In genomic region chr3:15113468-15113867, GRCh38 we compare ENCODE assay signal across 27 cellular contexts. TPM values are rescaled to one million over a fixed set of nuclear protein-coding genes. Genes with fewer than 3 reads are reported as not detected.
DNase-seq lines count a peak whose midpoint lies in the region; ATAC-seq, FAIRE-seq and TF ChIP-seq lines count a peak whose summit lies in the region.
"Had no signal": no experiment of that assay in that cellular context is flagged by ENCODE, and none has a peak within 500 bp of the region (broad histone marks: within the 10 kb centered on the region; RNA-seq: fewer than 3 reads in every experiment).

No MANE protein-coding gene starts in this region.

- no peak for TF ChIP-seq CTCF in K562 (IDR thresholded peaks at IDR 0.05 in 2 of 3, conservative IDR thresholded peaks at IDR 0.05 in 1 of 3; ENCODE audit: insufficient read depth in 2 of 3, low read depth in 1 of 3, low read length in 3 of 3)

- 7% methylated on average over 6 of the region's 6 CpGs for WGBS in K562 (ENCODE audit: insufficient coverage, low coverage, missing lambda C conversion rate)

- CTCF ChIA-PET in K562 (lab: Yijun Ruan, JAX; ENCODE audit: low intra/inter-chr PET ratio), result no interaction called here
- CTCF ChIA-PET in activated CD4-positive, alpha-beta memory T cell treated with anti-CD3 and anti-CD28 coated beads for 36 hours (lab: Charles Lee), result no interaction called here

- TF ChIP-seq POLR2A in K562 (conservative IDR thresholded peaks at IDR 0.05), result no peak

- intact Hi-C loops in K562 (cut with micrococcal nuclease), result no loop called here
- intact Hi-C loops in activated CD4-positive, alpha-beta memory T cell treated with anti-CD3 and anti-CD28 coated beads for 36 hours (cut with micrococcal nuclease), result loop anchor here (10.0 kb wide), 1 partner anchor 291 kb away; no protein-coding TSS in a partner anchor

- H3K4me3 ChIP-seq in K562, result no peak overlapping the region
- H3K4me3 ChIP-seq: Peyer's patch, psoas muscle, suprapubic skin had no signal

- no peaks in the 10 kb centered on the region for H3K9me3 Mint-ChIP-seq in activated CD4-positive, alpha-beta memory T cell treated with anti-CD3 and anti-CD28 coated beads for 36 hours
- H3K9me3 Mint-ChIP-seq: IgD-negative memory B cell, mesothelial cell of epicardium, T-cell had no signal

- H3K4me3 Mint-ChIP-seq in activated CD4-positive, alpha-beta memory T cell treated with anti-CD3 and anti-CD28 coated beads for 36 hours, result no peak overlapping the region
- H3K4me3 Mint-ChIP-seq: IgD-negative memory B cell; mesothelial cell of epicardium; naive thymus-derived CD4-positive, alpha-beta T cell; T-cell had no signal

- no peaks in the 10 kb centered on the region for H3K9me1 ChIP-seq in K562 (ENCODE audit: control insufficient read depth, insufficient read depth, low read length)

- H3K27ac ChIP-seq in K562 (ENCODE audit: extremely low read depth, low read depth, low read length), result no peak overlapping the region
- H3K27ac ChIP-seq: Peyer's patch, psoas muscle, suprapubic skin had no signal

- FAIRE-seq in K562 (lab: Jason Lieb, UNC), result no peak
- FAIRE-seq: D721Med, keratinocyte had no signal

- no TSS peak for BruUV-seq in K562 (replicated peaks; lab: Mats Ljungman, UMichigan)

- no peaks in the 10 kb centered on the region for H3K9me3 ChIP-seq in K562 (replicated peaks; ENCODE audit: control insufficient read depth, insufficient read depth, low read depth, low read length)
- H3K9me3 ChIP-seq: Peyer's patch, psoas muscle, suprapubic skin had no signal

- no peak for TF ChIP-seq RAD21 in K562 (CRISPR knock-in tag; conservative IDR thresholded peaks at IDR 0.05 in 1 of 2, IDR thresholded peaks at IDR 0.05 in 1 of 2)

- no peak overlapping the region for H3K4me2 ChIP-seq in K562 (ENCODE audit: insufficient read depth, low read length)

- no peak for TF ChIP-seq EP300 in K562 (IDR thresholded peaks at IDR 0.05; ENCODE audit: low read length)

- no peak overlapping the region for H3K9ac ChIP-seq in K562 (ENCODE audit: insufficient read depth in 1 of 2, low read depth in 2 of 2, low read length in 2 of 2)

- no peaks in the 10 kb centered on the region for H3K36me3 Mint-ChIP-seq in activated CD4-positive, alpha-beta memory T cell treated with anti-CD3 and anti-CD28 coated beads for 36 hours
- H3K36me3 Mint-ChIP-seq: mesothelial cell of epicardium; naive thymus-derived CD4-positive, alpha-beta T cell; T-cell had no signal

- ATAC-seq in K562 (no peak), HG02981 (IDR thresholded peaks at IDR 0.05; ENCODE audit: unreplicated experiment) (no peak)
- ATAC-seq: naive thymus-derived CD4-positive, alpha-beta T cell; psoas muscle; T-cell had no signal

- DNase-seq in DMS153 treated with DMSO at 0.1 percent for 48 hours (lab: John Stamatoyannopoulos, UW; ENCODE audit: unreplicated experiment) (peak; percentile 24), NCI-H1092 treated with DMSO at 0.1 percent for 48 hours (lab: John Stamatoyannopoulos, UW) (peak; percentile 38), NCI-H510A treated with DMSO at 0.1 percent for 48 hours (lab: John Stamatoyannopoulos, UW) (peak; percentile 79), K562 (ENCODE audit: extremely low read depth in 1 of 4, low spot score in 3 of 4) (no peak), iPS-NIHi11 (ENCODE audit: low spot score) (no peak)
- no peak for DNase-seq in activated CD4-positive, alpha-beta memory T cell treated with anti-CD3 and anti-CD28 coated beads for 36 hours
- DNase-seq: activated CD4-positive, alpha-beta T cell treated with anti-CD3 and anti-CD28 coated beads, Interleukin-2, amount 50 U/mL, for 4 hours; activated CD8-positive, alpha-beta memory T cell treated with anti-CD3 and anti-CD28 coated beads, Interleukin-2, amount 50 U/mL, for 4 hours; activated naive CD4-positive, alpha-beta T cell treated with anti-CD3 and anti-CD28 coated beads, Interleukin-2, amount 50 U/mL, for 16 hours; amniotic stem cell; glutamatergic neuron; H7; naive thymus-derived CD4-positive, alpha-beta T cell; NCI-H1048; NCI-H2227 treated with DMSO at 0.1 percent for 48 hours; occipital lobe; Peyer's patch; psoas muscle; stimulated activated CD4-positive, alpha-beta T cell treated with anti-CD3 and anti-CD28 coated beads, Interleukin-4, amount 100 ng/mL, for 4 hours; stimulated activated naive CD4-positive, alpha-beta T cell; T-cell had no signal

- H3K27ac Mint-ChIP-seq in activated CD4-positive, alpha-beta memory T cell treated with anti-CD3 and anti-CD28 coated beads for 36 hours, result no peak overlapping the region
- H3K27ac Mint-ChIP-seq: IgD-negative memory B cell; mesothelial cell of epicardium; naive thymus-derived CD4-positive, alpha-beta T cell; T-cell had no signal

- H3K79me2 ChIP-seq in K562 (ENCODE audit: control insufficient read depth, insufficient read depth, low read length), result no peaks in the 10 kb centered on the region

- H2AFZ ChIP-seq in K562 (ENCODE audit: low read depth, low read length), result peak overlapping the region; percentile 25; the same call in 1 of the 2 replicates

- H3K4me1 Mint-ChIP-seq in activated CD4-positive, alpha-beta memory T cell treated with anti-CD3 and anti-CD28 coated beads for 36 hours (ENCODE audit: low read depth), result peaks cover under 1% of the 10 kb centered on the region
- H3K4me1 Mint-ChIP-seq: mesothelial cell of epicardium had no signal

- H4K20me1 ChIP-seq in K562 (replicated peaks; ENCODE audit: control insufficient read depth, insufficient read depth, low read length), result no peaks in the 10 kb centered on the region

- in situ Hi-C loops in K562 (cut with MboI), result loop anchor here (5.0 to 10.0 kb wide), 2 partner anchors 89 to 271 kb away; no protein-coding TSS in a partner anchor

- H3K27me3 Mint-ChIP-seq in activated CD4-positive, alpha-beta memory T cell treated with anti-CD3 and anti-CD28 coated beads for 36 hours, result no peaks in the 10 kb centered on the region
- H3K27me3 Mint-ChIP-seq: T-cell had no signal

- POLR2A ChIA-PET in K562 (lab: Yijun Ruan, JAX), result interaction anchor here (0.6 to 1.0 kb wide), 4 partner anchors 14 to 115 kb away, joined by 3 to 4 read pairs (median 4); no protein-coding TSS in a partner anchor
- POLR2A ChIA-PET in activated CD4-positive, alpha-beta memory T cell treated with anti-CD3 and anti-CD28 coated beads for 36 hours (lab: Charles Lee), result no interaction called here

- peaks cover 0 to 4% of the 10 kb centered on the region in 2 experiments; a peak in 2 of 5 replicates for H3K27me3 ChIP-seq in K562 (ENCODE audit: control insufficient read depth in 2 of 2, insufficient read depth in 2 of 2, low read length in 2 of 2)
- H3K27me3 ChIP-seq: Peyer's patch had no signal

- peaks cover 1 to 2% of the 10 kb centered on the region in 2 experiments; a peak in 3 of 5 replicates for H3K4me1 ChIP-seq in K562 (replicated peaks in 1 of 2; ENCODE audit: control insufficient read depth in 2 of 2, insufficient read depth in 2 of 2, low read length in 2 of 2)
- H3K4me1 ChIP-seq: Peyer's patch, psoas muscle, suprapubic skin had no signal

- no peaks in the 10 kb centered on the region for H3K36me3 ChIP-seq in K562 (ENCODE audit: control insufficient read depth, insufficient read depth, low read length)
- H3K36me3 ChIP-seq: Peyer's patch, suprapubic skin had no signal

TF ChIP-seq in K562, 482 proteins besides CTCF, POLR2A, EP300 and RAD21:
- no peak for TF ChIP-seq CBX2 (IDR thresholded peaks at IDR 0.05; ENCODE audit: insufficient read depth, low read length, poor library complexity, severe bottlenecking)

RNA-seq across cellular contexts. Expression of gene RBSN, which starts 14.5 kb away (rescaled TPM):
- 60.6 and 86.6 TPM in 2 replicates for total RNA-seq in K562 (2011; cell fraction: chromatin; rRNA removed; ENCODE audit: low replicate concordance)
- 27.2 and 28.7 TPM in 2 replicates for total RNA-seq in K562 (2011; cell fraction: nucleolus; rRNA removed)
- total RNA-seq in K562 (2011; cell fraction: nucleoplasm; rRNA removed), result 44.5 and 45.6 TPM in 2 replicates
- total RNA-seq in K562 (2014; rRNA removed) (14.1 and 21.1 TPM in 2 replicates), K562 (2014; rRNA removed; fragmentation: Illumina TruSeq; extraction: Trizol) (18.3 and 20.8 TPM in 2 replicates), K562 (2015; rRNA removed; fragmentation: Illumina TruSeq; extraction: Trizol) (17.5 and 19.0 TPM in 2 replicates), K562 (2021) (18.7 and 19.6 TPM in 2 replicates)
- polyA plus RNA-seq in K562 (2011; rRNA removed) (15.7 and 16.8 TPM in 2 replicates), K562 (2014; fragmentation: Illumina TruSeq; extraction: Trizol) (13.9 and 15.0 TPM in 2 replicates), K562 (2014; fragmentation: Nextera tagmentation; extraction: Ambion mirVana) (1 to 10 TPM; 2.9 to 4.2 TPM), K562 (2014; rRNA removed) (12.1 and 12.8 TPM in 2 replicates)
- polyA plus RNA-seq in K562 (2011; cell fraction: cytosol; rRNA removed), result 8.2 and 10.9 TPM in 2 replicates
- 18.9 and 27.5 TPM in 2 replicates for polyA plus RNA-seq in K562 (2011; cell fraction: nucleus; rRNA removed)
- 11.2 and 15.3 TPM in 2 replicates for polyA plus RNA-seq in K562 (2012)
- 28.4 and 33.3 TPM in 2 replicates for polyA minus RNA-seq in K562 (2011; rRNA and poly(A)+ RNA removed)
- polyA minus RNA-seq in K562 (2011; cell fraction: cytosol; rRNA and poly(A)+ RNA removed), result 13.7 and 14.6 TPM in 2 replicates
- polyA minus RNA-seq in K562 (2011; cell fraction: nucleus; rRNA and poly(A)+ RNA removed), result 11.4 and 19.7 TPM in 2 replicates
- total RNA-seq in activated CD4-positive, alpha-beta memory T cell treated with anti-CD3 and anti-CD28 coated beads for 36 hours, result 10 to 100 TPM; 15.0 to 15.3 TPM

RNA-seq across cellular contexts. Expression of gene MRPS25, which starts 48.4 kb away (rescaled TPM):
- 136 and 184 TPM in 2 replicates for total RNA-seq in K562 (2011; cell fraction: chromatin; rRNA removed; ENCODE audit: low replicate concordance)
- 111 and 116 TPM in 2 replicates for total RNA-seq in K562 (2011; cell fraction: nucleolus; rRNA removed)
- total RNA-seq in K562 (2011; cell fraction: nucleoplasm; rRNA removed), result 128 and 170 TPM in 2 replicates
- total RNA-seq in K562 (2014; rRNA removed) (78.2 and 98.6 TPM in 2 replicates), K562 (2014; rRNA removed; fragmentation: Illumina TruSeq; extraction: Trizol) (75.1 and 77.8 TPM in 2 replicates), K562 (2015; rRNA removed; fragmentation: Illumina TruSeq; extraction: Trizol) (75.2 and 90.2 TPM in 2 replicates), K562 (2021) (129 and 132 TPM in 2 replicates)
- polyA plus RNA-seq in K562 (2011; rRNA removed) (72.6 and 105 TPM in 2 replicates), K562 (2014; fragmentation: Illumina TruSeq; extraction: Trizol) (86.8 and 110 TPM in 2 replicates), K562 (2014; fragmentation: Nextera tagmentation; extraction: Ambion mirVana) (10 to 100 TPM; 34.3 to 65.1 TPM), K562 (2014; rRNA removed) (125 and 144 TPM in 2 replicates)
- polyA plus RNA-seq in K562 (2011; cell fraction: cytosol; rRNA removed), result 49.2 and 74.6 TPM in 2 replicates
- 124 and 217 TPM in 2 replicates for polyA plus RNA-seq in K562 (2011; cell fraction: nucleus; rRNA removed)
- 78.2 and 99.3 TPM in 2 replicates for polyA plus RNA-seq in K562 (2012)
- 43.5 and 47.9 TPM in 2 replicates for polyA minus RNA-seq in K562 (2011; rRNA and poly(A)+ RNA removed)
- polyA minus RNA-seq in K562 (2011; cell fraction: cytosol; rRNA and poly(A)+ RNA removed), result 30.4 and 48.6 TPM in 2 replicates
- polyA minus RNA-seq in K562 (2011; cell fraction: nucleus; rRNA and poly(A)+ RNA removed), result 77.3 and 89.3 TPM in 2 replicates
- 10 to 100 TPM; 53.8 to 58.5 TPM for total RNA-seq in activated CD4-positive, alpha-beta memory T cell treated with anti-CD3 and anti-CD28 coated beads for 36 hours

Comparison
In these comparisons a context has a peak if more than half of its experiments do, and no peak if none do; other contexts are left out.
1. DNase-seq: peak in DMS153 treated with DMSO at 0.1 percent for 48 hours (single experiment), NCI-H1092 treated with DMSO at 0.1 percent for 48 hours (single experiment) and NCI-H510A treated with DMSO at 0.1 percent for 48 hours (single experiment); none in K562 (0 of 4), iPS-NIHi11 (single experiment) and activated CD4-positive, alpha-beta memory T cell treated with anti-CD3 and anti-CD28 coated beads for 36 hours (single experiment).